Comparison of ENCODE assay signal across 8 cellular contexts in genomic region chr17:78865682-78866390, GRCh38. TPM values are rescaled to one million over a fixed set of nuclear protein-coding genes. Genes with fewer than 3 reads are reported as not detected.
DNase-seq lines count a peak whose midpoint lies in the region; ATAC-seq, FAIRE-seq and TF ChIP-seq lines count a peak whose summit lies in the region.

No MANE protein-coding gene starts in this region.

- DNase-seq in GM18507 (ENCODE audit: extremely low spot score, insufficient read length, low read depth), result no peak
- DNase-seq in NCI-H524 treated with DMSO at 0.1 percent for 48 hours (lab: John Stamatoyannopoulos, UW), result peak; percentile 60
- peak; percentile 29 to 53 for DNase-seq in activated CD4-positive, alpha-beta T cell treated with anti-CD3 and anti-CD28 coated beads, Interleukin-2, amount 50 U/mL, for 4 hours
- DNase-seq in dorsolateral prefrontal cortex, result peak; percentile 77 to 93 (median 86)
- DNase-seq in medulla oblongata (ENCODE audit: extremely low spot score), result peak; percentile 95
- peak; percentile 39 for DNase-seq in stimulated activated CD8-positive, alpha-beta memory T cell treated with anti-CD3 and anti-CD28 coated beads, Interleukin-15, amount 100 ng/mL, for 1 hour (ENCODE audit: low read depth)

- intact Hi-C loops in dorsolateral prefrontal cortex (cut with DNase I), result loop anchor here (2.0 to 10.0 kb wide), 6 partner anchors 31 to 209 kb away; partner anchors contain the start of genes ENGASE (in 1 of the 2) and TIMP2 (in 1 of the 2)

- FAIRE-seq in A204.1 (lab: Jason Lieb, UNC), result peak; percentile 51
- FAIRE-seq in GM18507 (lab: Jason Lieb, UNC), result peak; percentile 26

- H3K27ac ChIP-seq in dorsolateral prefrontal cortex, result peak overlapping the region in 58 of 59 donors; percentile 12 to 100 (median 82)

- no peaks in the 10 kb centered on the region for H3K27me3 ChIP-seq in dorsolateral prefrontal cortex

- peak overlapping the region in 39 of 59 donors; percentile 8 to 49 (median 28) for H3K4me3 ChIP-seq in dorsolateral prefrontal cortex

- TF ChIP-seq CTCF in dorsolateral prefrontal cortex (IDR thresholded peaks at IDR 0.05 in 54 of 56, conservative IDR thresholded peaks at IDR 0.05 in 2 of 56; ENCODE audit: low read depth in 1 of 56, partially characterized antibody in 56 of 56), result peak; percentile 56 to 99 (median 95)

- no peak for ATAC-seq in GM19452 (IDR thresholded peaks at IDR 0.05; ENCODE audit: unreplicated experiment)

RNA-seq across cellular contexts. Expression of gene USP36, which starts 25.2 kb away (rescaled TPM):
- total RNA-seq in dorsolateral prefrontal cortex, result 10 to 100 TPM; 39.1 to 90.9 (median 60.5) TPM

RNA-seq across cellular contexts. Expression of gene CEP295NL, which starts 37.2 kb away (rescaled TPM):
- 10 to 100 TPM in 17 of 120 experiments, 1 to 10 TPM in 103; 2.1 to 18.2 (median 6.7) TPM for total RNA-seq in dorsolateral prefrontal cortex

RNA-seq across cellular contexts. Expression of gene TIMP2, which starts 59.4 kb away (rescaled TPM):
- total RNA-seq in dorsolateral prefrontal cortex, result 100 to 1,000 TPM in 119 of 120 experiments, 10 to 100 TPM in 1; 97.8 to 275 (median 166) TPM
